ENCODE assay signal across 7 cellular contexts in the genomic region with DNA sequence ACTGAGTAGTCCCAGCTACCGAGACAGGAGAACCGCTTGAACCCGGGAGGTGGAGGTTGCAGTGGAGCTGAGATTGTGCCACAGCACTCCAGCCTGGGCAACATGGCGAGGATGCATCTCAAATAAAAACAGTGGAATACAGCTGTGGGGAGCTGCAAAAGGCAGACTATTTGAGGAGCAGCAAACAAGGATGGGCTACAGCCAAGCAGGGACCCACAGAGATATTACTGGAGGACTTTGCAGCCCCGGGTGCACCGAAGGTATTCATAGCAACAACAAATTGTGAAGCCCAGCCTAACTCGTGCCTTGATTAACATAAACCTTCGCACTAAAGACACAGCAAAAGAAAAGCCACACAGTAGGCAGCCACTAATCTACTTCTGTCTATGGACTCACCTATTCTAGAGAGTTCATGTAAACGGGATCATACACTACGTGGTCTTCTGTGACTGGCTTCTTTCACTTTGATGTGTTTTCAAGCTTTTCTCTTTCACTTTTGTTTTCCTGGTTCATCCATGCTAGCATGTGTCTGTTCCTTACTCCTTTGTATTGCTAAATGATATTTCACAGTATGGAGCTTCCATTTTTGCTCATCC. TPM values are rescaled to one million over a fixed set of nuclear protein-coding genes. Genes with fewer than 3 reads are reported as not detected.
DNase-seq lines count a peak whose midpoint lies in the region; ATAC-seq and TF ChIP-seq lines count a peak whose summit lies in the region.

No MANE protein-coding gene starts in this region.

- H3K79me2 ChIP-seq in H9 (ENCODE audit: insufficient read depth, low read length) (peaks cover 80% of the 10 kb centered on the region), OCI-LY1 (ENCODE audit: insufficient read depth, low read length) (no peaks in the 10 kb centered on the region)

- no peak overlapping the region for H3K14ac ChIP-seq in H9 (ENCODE audit: insufficient read depth, low read length)

- H2AK5ac ChIP-seq in H9 (ENCODE audit: insufficient read length, low read length): no peak overlapping the region

- TF ChIP-seq CTCF in H9 (conservative IDR thresholded peaks at IDR 0.05) (no peak), OCI-LY1 (IDR thresholded peaks at IDR 0.05; ENCODE audit: low read length) (no peak), esophagus squamous epithelium (IDR thresholded peaks at IDR 0.05) (no peak)

- no peaks in the 10 kb centered on the region for H3F3A ChIP-seq in OCI-LY1 (ENCODE audit: insufficient read depth, low read length)

- no peak for DNase-seq in H9
- DNase-seq in esophagus squamous epithelium (lab: John Stamatoyannopoulos, UW): no peak
- no peak for DNase-seq in stimulated activated naive B cell treated with anti-CD40 and anti-IgM and Interleukin-4, amounts not matched to agents 10 μg/mL and 1 μg/mL and 100 μg/mL, for 72 hours
- DNase-seq in T1000 (lab: John Stamatoyannopoulos, UW): no peak

- no peak overlapping the region for H2BK120ac ChIP-seq in H9 (ENCODE audit: low read depth, low read length, poor library complexity, severe bottlenecking)

- H4K91ac ChIP-seq in H9 (ENCODE audit: insufficient read length, low read depth, low read length): no peak overlapping the region

- no peak overlapping the region for H2BK15ac ChIP-seq in H9 (ENCODE audit: low read depth, low read length)

- H3K23ac ChIP-seq in H9 (ENCODE audit: insufficient read length, low read depth, low read length): no peak overlapping the region

- no peak for TF ChIP-seq POLR2A in esophagus squamous epithelium (IDR thresholded peaks at IDR 0.05)

- no peak overlapping the region for H4K5ac ChIP-seq in H9 (ENCODE audit: insufficient read length, low read depth, low read length)

- H3K56ac ChIP-seq in H9 (ENCODE audit: insufficient read length, low read depth, low read length): no peak overlapping the region

- H3K27me3 ChIP-seq in H9 (ENCODE audit: insufficient read depth, low read length): no peaks in the 10 kb centered on the region
- H3K27me3 ChIP-seq in OCI-LY1 (ENCODE audit: insufficient read depth, low read length): peaks cover 10% of the 10 kb centered on the region; the same call in 1 of the 2 replicates
- no peaks in the 10 kb centered on the region for H3K27me3 ChIP-seq in esophagus squamous epithelium

- no peak overlapping the region for H4K8ac ChIP-seq in H9 (replicated peaks; ENCODE audit: insufficient read length, low read depth, low read length)

- H3K4me2 ChIP-seq in H9 (ENCODE audit: insufficient read depth, insufficient read length, low read length): no peak overlapping the region
- peak overlapping the region; percentile 16; the same call in 1 of the 2 replicates for H3K4me2 ChIP-seq in OCI-LY1 (ENCODE audit: low read length)

- H3K79me1 ChIP-seq in H9 (ENCODE audit: insufficient read depth, low read depth, low read length, poor library complexity, severe bottlenecking): peaks cover 3% of the 10 kb centered on the region

- no peak overlapping the region for H2BK12ac ChIP-seq in H9 (ENCODE audit: insufficient read length, low read depth, low read length)

- intact Hi-C loops in esophagus squamous epithelium (cut with DNase I): no loop called here

- no peak overlapping the region for H2BK20ac ChIP-seq in H9 (ENCODE audit: low read depth, low read length, poor library complexity, severe bottlenecking)

- H3K36me3 ChIP-seq in OCI-LY1 (ENCODE audit: insufficient read depth, low read length) (no peaks in the 10 kb centered on the region), esophagus squamous epithelium (no peaks in the 10 kb centered on the region)

- no peak overlapping the region for H3T11ph ChIP-seq in H9 (ENCODE audit: low read length)

- no peaks in the 10 kb centered on the region for H3K9me3 Mint-ChIP-seq in H9
- H3K9me3 Mint-ChIP-seq in stimulated activated naive B cell treated with anti-CD40 and anti-IgM and Interleukin-4, amounts not matched to agents 10 μg/mL and 1 μg/mL and 100 μg/mL, for 72 hours: no peaks in the 10 kb centered on the region

- peaks cover 14% of the 10 kb centered on the region; the same call in 1 of the 2 replicates for H3K4me1 ChIP-seq in H9 (ENCODE audit: insufficient read depth, low read length)
- no peaks in the 10 kb centered on the region for H3K4me1 ChIP-seq in OCI-LY1 (ENCODE audit: insufficient read depth, low read length, severe bottlenecking)
- peaks cover 0 to 16% (median 0%) of the 10 kb centered on the region in 3 donors for H3K4me1 ChIP-seq in esophagus squamous epithelium

- no peaks in the 10 kb centered on the region for H3K9me2 ChIP-seq in OCI-LY1 (ENCODE audit: low read depth, low read length)

- no peaks in the 10 kb centered on the region for H3K9me3 ChIP-seq in H9 (ENCODE audit: control insufficient read depth, low read depth, low read length)
- H3K9me3 ChIP-seq in OCI-LY1 (ENCODE audit: low read length): no peaks in the 10 kb centered on the region
- H3K9me3 ChIP-seq in esophagus squamous epithelium: no peaks in the 10 kb centered on the region

- peaks cover 11 to 53% (median 40%) of the 10 kb centered on the region in 3 experiments; a peak in 6 of 7 replicates for H3K36me3 Mint-ChIP-seq in H9 (ENCODE audit: insufficient read depth in 1 of 3, low read depth in 3 of 3)
- no peaks in the 10 kb centered on the region for H3K36me3 Mint-ChIP-seq in stimulated activated naive B cell treated with anti-CD40 and anti-IgM and Interleukin-4, amounts not matched to agents 10 μg/mL and 1 μg/mL and 100 μg/mL, for 72 hours

- no peak overlapping the region for H3K9ac ChIP-seq in H9 (ENCODE audit: extremely low read depth, insufficient read length, low read length)
- H3K9ac ChIP-seq in OCI-LY1 (ENCODE audit: low read length): no peak overlapping the region

- H3K4me3 Mint-ChIP-seq in H9: peak overlapping the region in 1 of 2 experiments; percentile 12; a peak in 1 of 5 replicates
- peak overlapping the region; percentile 31 to 33 for H3K4me3 Mint-ChIP-seq in stimulated activated naive B cell treated with anti-CD40 and anti-IgM and Interleukin-4, amounts not matched to agents 10 μg/mL and 1 μg/mL and 100 μg/mL, for 72 hours

- no peak overlapping the region for H3K4me3 ChIP-seq in OCI-LY1 (ENCODE audit: low read depth, low read length, poor library complexity, severe bottlenecking)
- H3K4me3 ChIP-seq in esophagus squamous epithelium: peak overlapping the region in 1 of 4 donors; percentile 41

- H3K4me1 Mint-ChIP-seq in H9: peaks cover 75 to 87% of the 10 kb centered on the region in 2 experiments
- H3K4me1 Mint-ChIP-seq in stimulated activated naive B cell treated with anti-CD40 and anti-IgM and Interleukin-4, amounts not matched to agents 10 μg/mL and 1 μg/mL and 100 μg/mL, for 72 hours: peaks cover 9 to 10% of the 10 kb centered on the region in 2 donors

- H3K23me2 ChIP-seq in H9 (ENCODE audit: insufficient read length, low read depth, low read length, poor library complexity, severe bottlenecking): no peaks in the 10 kb centered on the region

- no CpG with 5 or more reads among the region's 10 CpGs for WGBS in H9 (ENCODE audit: extremely low coverage, insufficient read length, low lambda C conversion rate)
- WGBS in esophagus squamous epithelium, 2 donors: 73 to 82% methylated on average over 10 of the region's 10 CpGs

- no peak overlapping the region for H3K18ac ChIP-seq in H9 (ENCODE audit: insufficient read length, low read depth, low read length)

- H3K27me3 Mint-ChIP-seq in H9 (ENCODE audit: low read depth): no peaks in the 10 kb centered on the region
- no peaks in the 10 kb centered on the region for H3K27me3 Mint-ChIP-seq in stimulated activated naive B cell treated with anti-CD40 and anti-IgM and Interleukin-4, amounts not matched to agents 10 μg/mL and 1 μg/mL and 100 μg/mL, for 72 hours

- H2AFZ ChIP-seq in H9 (ENCODE audit: low read length) (no peak overlapping the region), OCI-LY1 (ENCODE audit: low read length) (no peak overlapping the region)

- H3K4ac ChIP-seq in H9 (ENCODE audit: low read depth, low read length): no peak overlapping the region

- no peaks in the 10 kb centered on the region for H4K20me1 ChIP-seq in H9 (ENCODE audit: control insufficient read depth, insufficient read depth, insufficient read length)
- no peaks in the 10 kb centered on the region for H4K20me1 ChIP-seq in OCI-LY1 (ENCODE audit: insufficient read depth, low read length)

- no peak overlapping the region for H2BK5ac ChIP-seq in H9 (ENCODE audit: insufficient read length, low read length)

- peak; percentile 31 to 56 for ATAC-seq in stimulated activated naive B cell treated with anti-CD40 and anti-IgM and Interleukin-4, amounts not matched to agents 10 μg/mL and 1 μg/mL and 100 μg/mL, for 72 hours (replicated peaks)
- ATAC-seq in HG03039 (IDR thresholded peaks at IDR 0.05; ENCODE audit: unreplicated experiment): no peak
- ATAC-seq in esophagus mucosa: no peak

- H3K27ac Mint-ChIP-seq in H9: peak overlapping the region in 2 of 3 experiments; percentile 79 to 84; a peak in 2 of 7 replicates
- no peak overlapping the region for H3K27ac Mint-ChIP-seq in stimulated activated naive B cell treated with anti-CD40 and anti-IgM and Interleukin-4, amounts not matched to agents 10 μg/mL and 1 μg/mL and 100 μg/mL, for 72 hours

- no peak overlapping the region for H3K27ac ChIP-seq in H9 (ENCODE audit: insufficient read length, low read depth, low read length)
- no peak overlapping the region for H3K27ac ChIP-seq in OCI-LY1 (ENCODE audit: low read depth, low read length, poor library complexity, severe bottlenecking)
- peak overlapping the region in 3 of 4 donors; percentile 35 to 78 (median 67) for H3K27ac ChIP-seq in esophagus squamous epithelium

RNA-seq across cellular contexts. Expression of gene PODXL, which starts 34.0 kb away (rescaled TPM):
- 727 and 732 TPM in 2 replicates for total RNA-seq in H9 (2021)
- total RNA-seq in esophagus squamous epithelium: 10 to 100 TPM in 1 of 4 donors, 1 to 10 TPM in 3; 5.0 to 22.3 (median 7.6) TPM
- total RNA-seq in esophagus mucosa: 8.3 TPM

Comparison
In these comparisons a context has a peak if more than half of its experiments do, and no peak if none do; other contexts are left out.
1. H3K27ac ChIP-seq: peak in esophagus squamous epithelium (3 of 4); none in H9 (single experiment) and OCI-LY1 (single experiment).
2. ATAC-seq: peak in stimulated activated naive B cell treated with anti-CD40 and anti-IgM and Interleukin-4, amounts not matched to agents 10 μg/mL and 1 μg/mL and 100 μg/mL, for 72 hours (2 of 2); none in HG03039 (single experiment) and esophagus mucosa (single experiment).
3. RNA of gene PODXL, which starts 34.0 kb away (total RNA-seq): 727 to 732 TPM in H9; 5.0 to 22.3 TPM in esophagus squamous epithelium and 8.3 TPM in esophagus mucosa (single experiment); every median in the first group is over 10 times any median in the second.